ENCODE assay signal across 2 cellular contexts in the genomic region with DNA sequence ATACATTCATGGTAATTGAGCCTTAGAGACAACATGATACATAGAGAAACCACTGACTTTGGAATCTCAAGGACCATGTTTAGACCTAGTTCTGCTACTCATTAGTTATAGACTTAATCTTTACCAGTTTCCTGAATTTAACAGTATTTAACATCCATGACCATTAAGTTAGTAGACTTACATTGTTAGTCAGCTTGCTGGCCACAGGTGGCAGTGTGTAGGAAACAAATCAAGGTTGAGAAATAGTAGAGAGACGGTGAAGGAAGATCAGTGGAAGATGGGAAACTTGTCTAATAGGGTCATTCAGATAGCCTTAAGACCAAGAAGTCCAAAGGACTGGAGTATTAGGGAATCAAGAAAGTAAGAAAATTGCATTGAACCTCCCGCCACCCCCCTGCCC.
TF ChIP-seq lines count a peak whose summit lies in the region.

No MANE protein-coding gene starts in this region.

TF ChIP-seq in SK-N-SH, 30 proteins besides CTCF, POLR2A, EP300 and RAD21 (continued from another document):
- TF ChIP-seq, protein P1, sequence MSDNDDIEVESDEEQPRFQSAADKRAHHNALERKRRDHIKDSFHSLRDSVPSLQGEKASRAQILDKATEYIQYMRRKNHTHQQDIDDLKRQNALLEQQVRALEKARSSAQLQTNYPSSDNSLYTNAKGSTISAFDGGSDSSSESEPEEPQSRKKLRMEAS (IDR thresholded peaks at IDR 0.05; ENCODE audit: low read depth) = no peak
- TF ChIP-seq, protein P2, sequence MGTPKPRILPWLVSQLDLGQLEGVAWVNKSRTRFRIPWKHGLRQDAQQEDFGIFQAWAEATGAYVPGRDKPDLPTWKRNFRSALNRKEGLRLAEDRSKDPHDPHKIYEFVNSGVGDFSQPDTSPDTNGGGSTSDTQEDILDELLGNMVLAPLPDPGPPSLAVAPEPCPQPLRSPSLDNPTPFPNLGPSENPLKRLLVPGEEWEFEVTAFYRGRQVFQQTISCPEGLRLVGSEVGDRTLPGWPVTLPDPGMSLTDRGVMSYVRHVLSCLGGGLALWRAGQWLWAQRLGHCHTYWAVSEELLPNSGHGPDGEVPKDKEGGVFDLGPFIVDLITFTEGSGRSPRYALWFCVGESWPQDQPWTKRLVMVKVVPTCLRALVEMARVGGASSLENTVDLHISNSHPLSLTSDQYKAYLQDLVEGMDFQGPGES (IDR thresholded peaks at IDR 0.05; ENCODE audit: low read depth, low read length) = no peak
- TF ChIP-seq EZH2phosphoT487 (IDR thresholded peaks at IDR 0.05; ENCODE audit: borderline replicate concordance, low read depth) = no peak
- TF ChIP-seq GABPA (IDR thresholded peaks at IDR 0.05; ENCODE audit: low read depth) = no peak
- TF ChIP-seq, protein P3, sequence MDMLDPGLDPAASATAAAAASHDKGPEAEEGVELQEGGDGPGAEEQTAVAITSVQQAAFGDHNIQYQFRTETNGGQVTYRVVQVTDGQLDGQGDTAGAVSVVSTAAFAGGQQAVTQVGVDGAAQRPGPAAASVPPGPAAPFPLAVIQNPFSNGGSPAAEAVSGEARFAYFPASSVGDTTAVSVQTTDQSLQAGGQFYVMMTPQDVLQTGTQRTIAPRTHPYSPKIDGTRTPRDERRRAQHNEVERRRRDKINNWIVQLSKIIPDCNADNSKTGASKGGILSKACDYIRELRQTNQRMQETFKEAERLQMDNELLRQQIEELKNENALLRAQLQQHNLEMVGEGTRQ (IDR thresholded peaks at IDR 0.05; ENCODE audit: borderline replicate concordance, low read depth, low read length) = no peak
- no peak for TF ChIP-seq GATA2 (CRISPR knock-in tag; IDR thresholded peaks at IDR 0.05)
- TF ChIP-seq, protein P4, sequence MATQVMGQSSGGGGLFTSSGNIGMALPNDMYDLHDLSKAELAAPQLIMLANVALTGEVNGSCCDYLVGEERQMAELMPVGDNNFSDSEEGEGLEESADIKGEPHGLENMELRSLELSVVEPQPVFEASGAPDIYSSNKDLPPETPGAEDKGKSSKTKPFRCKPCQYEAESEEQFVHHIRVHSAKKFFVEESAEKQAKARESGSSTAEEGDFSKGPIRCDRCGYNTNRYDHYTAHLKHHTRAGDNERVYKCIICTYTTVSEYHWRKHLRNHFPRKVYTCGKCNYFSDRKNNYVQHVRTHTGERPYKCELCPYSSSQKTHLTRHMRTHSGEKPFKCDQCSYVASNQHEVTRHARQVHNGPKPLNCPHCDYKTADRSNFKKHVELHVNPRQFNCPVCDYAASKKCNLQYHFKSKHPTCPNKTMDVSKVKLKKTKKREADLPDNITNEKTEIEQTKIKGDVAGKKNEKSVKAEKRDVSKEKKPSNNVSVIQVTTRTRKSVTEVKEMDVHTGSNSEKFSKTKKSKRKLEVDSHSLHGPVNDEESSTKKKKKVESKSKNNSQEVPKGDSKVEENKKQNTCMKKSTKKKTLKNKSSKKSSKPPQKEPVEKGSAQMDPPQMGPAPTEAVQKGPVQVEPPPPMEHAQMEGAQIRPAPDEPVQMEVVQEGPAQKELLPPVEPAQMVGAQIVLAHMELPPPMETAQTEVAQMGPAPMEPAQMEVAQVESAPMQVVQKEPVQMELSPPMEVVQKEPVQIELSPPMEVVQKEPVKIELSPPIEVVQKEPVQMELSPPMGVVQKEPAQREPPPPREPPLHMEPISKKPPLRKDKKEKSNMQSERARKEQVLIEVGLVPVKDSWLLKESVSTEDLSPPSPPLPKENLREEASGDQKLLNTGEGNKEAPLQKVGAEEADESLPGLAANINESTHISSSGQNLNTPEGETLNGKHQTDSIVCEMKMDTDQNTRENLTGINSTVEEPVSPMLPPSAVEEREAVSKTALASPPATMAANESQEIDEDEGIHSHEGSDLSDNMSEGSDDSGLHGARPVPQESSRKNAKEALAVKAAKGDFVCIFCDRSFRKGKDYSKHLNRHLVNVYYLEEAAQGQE (IDR thresholded peaks at IDR 0.05; ENCODE audit: low read depth, low read length) = no peak
- TF ChIP-seq RCOR1 (IDR thresholded peaks at IDR 0.05; ENCODE audit: low read length) = no peak
- TF ChIP-seq FOXM1 (IDR thresholded peaks at IDR 0.05; ENCODE audit: low read depth) = no peak
- TF ChIP-seq SMC3 (IDR thresholded peaks at IDR 0.05; ENCODE audit: low read depth, low read length) = no peak

TF ChIP-seq in SK-N-SH treated with all-trans-retinoic acid at 6 μM for 48 hours, 23 proteins besides CTCF, POLR2A, EP300 and RAD21 (continued from another document):
- TF ChIP-seq, protein P5, sequence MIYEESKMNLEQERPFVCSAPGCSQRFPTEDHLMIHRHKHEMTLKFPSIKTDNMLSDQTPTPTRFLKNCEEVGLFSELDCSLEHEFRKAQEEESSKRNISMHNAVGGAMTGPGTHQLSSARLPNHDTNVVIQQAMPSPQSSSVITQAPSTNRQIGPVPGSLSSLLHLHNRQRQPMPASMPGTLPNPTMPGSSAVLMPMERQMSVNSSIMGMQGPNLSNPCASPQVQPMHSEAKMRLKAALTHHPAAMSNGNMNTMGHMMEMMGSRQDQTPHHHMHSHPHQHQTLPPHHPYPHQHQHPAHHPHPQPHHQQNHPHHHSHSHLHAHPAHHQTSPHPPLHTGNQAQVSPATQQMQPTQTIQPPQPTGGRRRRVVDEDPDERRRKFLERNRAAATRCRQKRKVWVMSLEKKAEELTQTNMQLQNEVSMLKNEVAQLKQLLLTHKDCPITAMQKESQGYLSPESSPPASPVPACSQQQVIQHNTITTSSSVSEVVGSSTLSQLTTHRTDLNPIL (CRISPR knock-in tag; IDR thresholded peaks at IDR 0.05; ENCODE audit: low read depth) = no peak
- TF ChIP-seq ZFP30 (CRISPR knock-in tag; IDR thresholded peaks at IDR 0.05) (no peak), BACH2 (CRISPR knock-in tag; IDR thresholded peaks at IDR 0.05; ENCODE audit: borderline replicate concordance) (no peak), ZNF8 (CRISPR knock-in tag; IDR thresholded peaks at IDR 0.05) (no peak), PPARA (CRISPR knock-in tag; IDR thresholded peaks at IDR 0.05; ENCODE audit: borderline replicate concordance) (no peak)
- TF ChIP-seq, protein P6, sequence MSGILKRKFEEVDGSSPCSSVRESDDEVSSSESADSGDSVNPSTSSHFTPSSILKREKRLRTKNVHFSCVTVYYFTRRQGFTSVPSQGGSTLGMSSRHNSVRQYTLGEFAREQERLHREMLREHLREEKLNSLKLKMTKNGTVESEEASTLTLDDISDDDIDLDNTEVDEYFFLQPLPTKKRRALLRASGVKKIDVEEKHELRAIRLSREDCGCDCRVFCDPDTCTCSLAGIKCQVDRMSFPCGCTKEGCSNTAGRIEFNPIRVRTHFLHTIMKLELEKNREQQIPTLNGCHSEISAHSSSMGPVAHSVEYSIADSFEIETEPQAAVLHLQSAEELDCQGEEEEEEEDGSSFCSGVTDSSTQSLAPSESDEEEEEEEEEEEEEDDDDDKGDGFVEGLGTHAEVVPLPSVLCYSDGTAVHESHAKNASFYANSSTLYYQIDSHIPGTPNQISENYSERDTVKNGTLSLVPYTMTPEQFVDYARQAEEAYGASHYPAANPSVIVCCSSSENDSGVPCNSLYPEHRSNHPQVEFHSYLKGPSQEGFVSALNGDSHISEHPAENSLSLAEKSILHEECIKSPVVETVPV (CRISPR knock-in tag; IDR thresholded peaks at IDR 0.05) = no peak
- TF ChIP-seq, protein P7, sequence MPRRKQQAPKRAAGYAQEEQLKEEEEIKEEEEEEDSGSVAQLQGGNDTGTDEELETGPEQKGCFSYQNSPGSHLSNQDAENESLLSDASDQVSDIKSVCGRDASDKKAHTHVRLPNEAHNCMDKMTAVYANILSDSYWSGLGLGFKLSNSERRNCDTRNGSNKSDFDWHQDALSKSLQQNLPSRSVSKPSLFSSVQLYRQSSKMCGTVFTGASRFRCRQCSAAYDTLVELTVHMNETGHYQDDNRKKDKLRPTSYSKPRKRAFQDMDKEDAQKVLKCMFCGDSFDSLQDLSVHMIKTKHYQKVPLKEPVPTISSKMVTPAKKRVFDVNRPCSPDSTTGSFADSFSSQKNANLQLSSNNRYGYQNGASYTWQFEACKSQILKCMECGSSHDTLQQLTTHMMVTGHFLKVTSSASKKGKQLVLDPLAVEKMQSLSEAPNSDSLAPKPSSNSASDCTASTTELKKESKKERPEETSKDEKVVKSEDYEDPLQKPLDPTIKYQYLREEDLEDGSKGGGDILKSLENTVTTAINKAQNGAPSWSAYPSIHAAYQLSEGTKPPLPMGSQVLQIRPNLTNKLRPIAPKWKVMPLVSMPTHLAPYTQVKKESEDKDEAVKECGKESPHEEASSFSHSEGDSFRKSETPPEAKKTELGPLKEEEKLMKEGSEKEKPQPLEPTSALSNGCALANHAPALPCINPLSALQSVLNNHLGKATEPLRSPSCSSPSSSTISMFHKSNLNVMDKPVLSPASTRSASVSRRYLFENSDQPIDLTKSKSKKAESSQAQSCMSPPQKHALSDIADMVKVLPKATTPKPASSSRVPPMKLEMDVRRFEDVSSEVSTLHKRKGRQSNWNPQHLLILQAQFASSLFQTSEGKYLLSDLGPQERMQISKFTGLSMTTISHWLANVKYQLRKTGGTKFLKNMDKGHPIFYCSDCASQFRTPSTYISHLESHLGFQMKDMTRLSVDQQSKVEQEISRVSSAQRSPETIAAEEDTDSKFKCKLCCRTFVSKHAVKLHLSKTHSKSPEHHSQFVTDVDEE (CRISPR knock-in tag; IDR thresholded peaks at IDR 0.05) = no peak
- TF ChIP-seq, protein P8, sequence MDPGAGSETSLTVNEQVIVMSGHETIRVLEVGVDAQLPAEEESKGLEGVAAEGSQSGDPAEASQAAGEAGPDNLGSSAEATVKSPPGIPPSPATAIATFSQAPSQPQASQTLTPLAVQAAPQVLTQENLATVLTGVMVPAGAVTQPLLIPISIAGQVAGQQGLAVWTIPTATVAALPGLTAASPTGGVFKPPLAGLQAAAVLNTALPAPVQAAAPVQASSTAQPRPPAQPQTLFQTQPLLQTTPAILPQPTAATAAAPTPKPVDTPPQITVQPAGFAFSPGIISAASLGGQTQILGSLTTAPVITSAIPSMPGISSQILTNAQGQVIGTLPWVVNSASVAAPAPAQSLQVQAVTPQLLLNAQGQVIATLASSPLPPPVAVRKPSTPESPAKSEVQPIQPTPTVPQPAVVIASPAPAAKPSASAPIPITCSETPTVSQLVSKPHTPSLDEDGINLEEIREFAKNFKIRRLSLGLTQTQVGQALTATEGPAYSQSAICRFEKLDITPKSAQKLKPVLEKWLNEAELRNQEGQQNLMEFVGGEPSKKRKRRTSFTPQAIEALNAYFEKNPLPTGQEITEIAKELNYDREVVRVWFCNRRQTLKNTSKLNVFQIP (CRISPR knock-in tag; IDR thresholded peaks at IDR 0.05; ENCODE audit: borderline replicate concordance, low read depth) = no peak
